In genomic region chr4:70711599-70711998, GRCh38 we compare ENCODE assay signal across 1 cellular context.
TF ChIP-seq lines count a peak whose summit lies in the region.

No MANE protein-coding gene starts in this region.

TF ChIP-seq in IMR-90, 13 proteins besides CTCF, POLR2A, EP300 and RAD21:
- TF ChIP-seq MAZ (IDR thresholded peaks at IDR 0.05; ENCODE audit: borderline replicate concordance, low read depth, low read length) (no peak), CEBPB (IDR thresholded peaks at IDR 0.05; ENCODE audit: low read depth, low read length) (no peak), RFX5 (IDR thresholded peaks at IDR 0.05; ENCODE audit: low read depth, low read length) (no peak), CHD1 (IDR thresholded peaks at IDR 0.05; ENCODE audit: low read depth, low read length) (no peak), MAFK (IDR thresholded peaks at IDR 0.05; ENCODE audit: low read depth, low read length) (no peak), FOS (IDR thresholded peaks at IDR 0.05; ENCODE audit: low read depth, low read length) (no peak), USF2 (IDR thresholded peaks at IDR 0.05; ENCODE audit: low read depth, low read length) (no peak), NFE2L2 (IDR thresholded peaks at IDR 0.05; ENCODE audit: low read depth, low read length) (no peak), MXI1 (IDR thresholded peaks at IDR 0.05; ENCODE audit: borderline replicate concordance, low read depth, low read length) (no peak), ELK1 (IDR thresholded peaks at IDR 0.05; ENCODE audit: borderline replicate concordance, low read depth, low read length) (no peak), SMC3 (IDR thresholded peaks at IDR 0.05; ENCODE audit: low read depth, low read length) (no peak), RCOR1 (IDR thresholded peaks at IDR 0.05; ENCODE audit: insufficient replicate concordance, low read length) (no peak), BHLHE40 (IDR thresholded peaks at IDR 0.05; ENCODE audit: low read depth, low read length) (no peak)
